8 cellular contexts compared by ENCODE assay signal in the genomic region with DNA sequence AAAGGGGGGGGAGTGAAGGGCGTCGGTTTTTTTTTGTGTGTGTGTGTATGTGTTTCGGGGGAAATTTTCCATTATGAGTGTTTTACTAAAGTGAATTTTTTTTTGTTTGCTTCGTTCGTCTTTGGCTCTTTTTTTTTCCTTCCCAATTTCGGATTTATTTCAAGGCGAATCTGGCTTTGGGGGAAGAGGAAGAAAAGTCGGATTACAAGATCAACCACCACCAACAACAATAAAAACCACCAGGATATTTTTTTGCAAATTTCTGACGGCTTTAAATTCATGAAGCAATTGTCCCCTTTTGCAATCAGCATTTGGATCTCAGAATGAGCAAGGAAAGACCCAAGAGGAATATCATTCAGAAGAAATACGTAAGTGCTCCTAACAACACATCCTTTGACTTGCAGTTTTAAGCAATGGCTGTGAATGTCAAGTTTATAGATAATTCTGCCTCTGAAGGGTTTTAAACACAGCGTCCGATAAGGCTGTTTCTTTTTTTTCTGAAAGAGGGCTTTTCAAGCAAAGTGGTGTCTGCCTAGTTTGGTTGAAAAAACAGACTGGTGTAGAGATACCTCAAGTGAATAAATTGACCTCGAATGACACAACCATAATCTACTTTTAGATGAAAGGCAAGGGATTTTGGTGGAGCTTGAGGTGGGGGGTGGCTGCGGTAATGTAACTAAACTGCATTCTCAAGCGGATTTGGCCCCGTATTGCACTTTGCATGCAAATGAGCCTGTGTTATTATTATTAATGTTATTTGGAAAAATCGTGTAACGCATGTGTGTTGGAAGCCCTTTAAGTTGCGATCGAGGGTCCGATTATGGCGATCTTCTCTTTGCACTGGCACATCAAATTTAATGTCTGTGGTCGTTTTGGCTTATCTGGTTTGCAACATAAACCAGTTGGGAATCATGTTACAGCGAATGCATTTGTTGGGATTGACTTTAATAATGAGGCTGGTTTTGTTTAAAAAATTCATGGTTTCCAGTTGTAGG. TPM values are rescaled to one million over a fixed set of nuclear protein-coding genes. Genes with fewer than 3 reads are reported as not detected.
A peak's percentile ranks its signal among the peaks of the same experiment; 100 is the strongest.
DNase-seq lines count a peak whose midpoint lies in the region; ATAC-seq and TF ChIP-seq lines count a peak whose summit lies in the region.

No MANE protein-coding gene starts in this region.

- H3K36me3 ChIP-seq in heart right ventricle (no peaks in the 10 kb centered on the region), trophoblast cell (ENCODE audit: control insufficient read depth in 1 of 2, insufficient read depth in 2 of 2, low read length in 2 of 2) (no peaks in the 10 kb centered on the region)

- H3K9ac ChIP-seq in trophoblast cell (ENCODE audit: low read length), result peak overlapping the region; percentile 36

- H3K4me2 ChIP-seq in trophoblast cell (ENCODE audit: low read length), result peak overlapping the region; percentile 84

- H3K27ac ChIP-seq in heart right ventricle (peak overlapping the region; percentile 91 to 98 (median 94)), trophoblast cell (ENCODE audit: low read depth, low read length) (no peak overlapping the region)

- peaks cover 15% of the 10 kb centered on the region for H3K79me1 ChIP-seq in trophoblast cell (ENCODE audit: low read length)

- H2AFZ ChIP-seq in trophoblast cell (ENCODE audit: insufficient read depth, low read length, poor library complexity), result no peak overlapping the region

- no peak overlapping the region for H4K8ac ChIP-seq in trophoblast cell (ENCODE audit: low read depth, low read length)

- TF ChIP-seq CTCF in heart right ventricle (IDR thresholded peaks at IDR 0.05) (no peak), WI38 (IDR thresholded peaks at IDR 0.05; ENCODE audit: low read depth, low read length) (no peak)

- H3K4me1 ChIP-seq in heart right ventricle (peaks cover 0 to 47% (median 35%) of the 10 kb centered on the region in 9 donors), trophoblast cell (ENCODE audit: control insufficient read depth in 1 of 2, insufficient read depth in 2 of 2, low read length in 2 of 2) (peaks cover 10 to 17% of the 10 kb centered on the region in 2 experiments)

- no peak for DNase-seq in heart right ventricle
- no peak for DNase-seq in Right ventricle myocardium inferior (ENCODE audit: missing footprints)
- DNase-seq in erythroblast (lab: John Stamatoyannopoulos, UW), result peak; percentile 75 to 76
- DNase-seq in trophoblast cell, result peak in 1 of 2 donors; percentile 55
- no peak for DNase-seq in GM19238 (ENCODE audit: insufficient read length, low spot score)
- DNase-seq in effector CD8-positive, alpha-beta T cell (lab: John Stamatoyannopoulos, UW), result no peak

- no peak overlapping the region for H4K91ac ChIP-seq in trophoblast cell (ENCODE audit: low read depth, low read length)

- 0% methylated on average over 24 of the region's 24 CpGs for whole genome bisulfite sequencing in heart right ventricle, 2 donors
- no CpG with 5 or more reads among the region's 24 CpGs for WGBS in trophoblast cell (ENCODE audit: extremely low coverage, insufficient coverage, insufficient read length)

- H3K27me3 ChIP-seq in heart right ventricle, result no peaks in the 10 kb centered on the region
- no peaks in the 10 kb centered on the region for H3K27me3 ChIP-seq in trophoblast cell (ENCODE audit: insufficient read depth, low read length)

- no peak overlapping the region for H2BK120ac ChIP-seq in trophoblast cell (ENCODE audit: insufficient read depth, low read length, poor library complexity)

- H3K14ac ChIP-seq in trophoblast cell (ENCODE audit: low read length), result no peak overlapping the region

- ATAC-seq in heart right ventricle (no peak), Right ventricle myocardium inferior (no peak), GM18520 (IDR thresholded peaks at IDR 0.05; ENCODE audit: unreplicated experiment) (no peak)

- peak overlapping the region; percentile 78 for H3K4ac ChIP-seq in trophoblast cell (ENCODE audit: low read depth, low read length)

- no peak overlapping the region for H4K12ac ChIP-seq in trophoblast cell (ENCODE audit: low read depth, low read length)

- intact Hi-C loops in heart right ventricle (cut with DNase I) (loop anchor here in 8 of 10 donors (5.0 to 10.0 kb wide), 19 partner anchors 116 to 1042 kb away; no protein-coding TSS in a partner anchor), Right ventricle myocardium inferior (cut with DNase I) (loop anchor here (2.0 to 10.0 kb wide), 10 partner anchors 71 to 812 kb away; no protein-coding TSS in a partner anchor)

- peaks cover 13% of the 10 kb centered on the region for H3K79me2 ChIP-seq in trophoblast cell (ENCODE audit: control insufficient read depth, insufficient read depth, low read length, poor library complexity)

- H2AK5ac ChIP-seq in trophoblast cell (ENCODE audit: low read length), result no peak overlapping the region

- peak; percentile 59 for TF ChIP-seq POLR2A in erythroblast (IDR thresholded peaks at IDR 0.05; ENCODE audit: low read length)

- no peak overlapping the region for H3K23ac ChIP-seq in trophoblast cell (ENCODE audit: low read length)

- no peak overlapping the region for H2BK5ac ChIP-seq in trophoblast cell (ENCODE audit: low read depth, low read length, poor library complexity)

- no peak overlapping the region for H2BK12ac ChIP-seq in trophoblast cell (ENCODE audit: low read length)

- H3K18ac ChIP-seq in trophoblast cell (ENCODE audit: low read length), result no peak overlapping the region

- peak overlapping the region; percentile 56 to 90 (median 82) for H3K4me3 ChIP-seq in heart right ventricle
- H3K4me3 ChIP-seq in WI38 (ENCODE audit: low read depth, low read length), result peak overlapping the region; percentile 77
- H3K4me3 ChIP-seq in trophoblast cell (ENCODE audit: low read depth, low read length), result peak overlapping the region; percentile 62

- H3K9me3 ChIP-seq in heart right ventricle, result no peaks in the 10 kb centered on the region
- H3K9me3 ChIP-seq in trophoblast cell (ENCODE audit: insufficient read depth, low read depth, low read length), result peaks cover 2% of the 10 kb centered on the region

RNA-seq across cellular contexts. Expression of a gene that starts 0.6 kb away (rescaled TPM):
- total RNA-seq in heart right ventricle, result 10 to 100 TPM in 4 of 10 donors, 1 to 10 TPM in 6; 5.8 to 11.6 (median 9.4) TPM
- polyA plus RNA-seq in heart right ventricle, result 1 to 10 TPM; 2.3 to 5.1 TPM
- 8.4 TPM for total RNA-seq in Right ventricle myocardium inferior
- 41.7 and 44.1 TPM in 2 replicates for polyA plus RNA-seq in trophoblast cell (2013)

Comparison
In these comparisons a context has a peak if more than half of its experiments do, and no peak if none do; other contexts are left out.
1. DNase-seq: peak in erythroblast (2 of 2); none in heart right ventricle (0 of 2), Right ventricle myocardium inferior (single experiment), GM19238 (single experiment) and effector CD8-positive, alpha-beta T cell (single experiment).
2. Peak in every context shown above with its lines, with median percentiles within 50 percentile points of each other: H3K4me3 ChIP-seq.